Comparison of ENCODE assay signal across 7 cellular contexts in the genomic region with DNA sequence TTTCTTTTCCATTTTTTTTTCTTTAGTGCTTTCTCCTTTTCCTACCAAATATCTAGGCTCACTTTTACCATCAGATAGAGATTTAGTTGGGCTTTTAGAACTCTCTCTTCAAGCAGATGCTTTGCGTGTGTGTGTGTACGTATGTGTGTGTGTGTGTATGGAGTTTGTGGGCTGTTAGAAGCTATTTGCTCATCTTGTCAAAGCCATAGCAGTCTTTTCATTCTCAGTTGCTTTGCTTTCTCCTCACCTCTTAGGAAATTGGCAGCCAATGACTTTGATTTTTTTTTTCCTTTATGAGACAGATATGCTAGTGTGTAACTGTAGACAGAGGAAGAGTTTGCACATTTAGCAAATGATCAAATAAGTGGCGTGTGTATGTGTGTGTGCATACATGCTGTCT. TPM values are rescaled to one million over a fixed set of nuclear protein-coding genes. Genes with fewer than 3 reads are reported as not detected.
A peak's percentile ranks its signal among the peaks of the same experiment; 100 is the strongest.
DNase-seq lines count a peak whose midpoint lies in the region; FAIRE-seq and TF ChIP-seq lines count a peak whose summit lies in the region.
"Not testable (repeated sequence)": the region's sequence is repeated elsewhere in the genome, so short reads cannot be mapped to it uniquely, and the experiment has no call there.

No MANE protein-coding gene starts in this region.

- H3K27me3 Mint-ChIP-seq in nephron progenitor cell (ENCODE audit: low read depth, poor library complexity); stimulated activated naive CD8-positive, alpha-beta T cell treated with anti-CD3 and anti-CD28 coated beads, Interleukin-15, Interleukin-2, amounts not matched to agents 100 ng/mL and 50 ng/mL, for 24 hours: not testable (repeated sequence)

- H3K9me3 ChIP-seq in keratinocyte (ENCODE audit: control insufficient read depth, low read depth, low read length) = not testable (repeated sequence)

- peaks cover 5 to 14% of the 10 kb centered on the region in 2 experiments for H3K36me3 ChIP-seq in keratinocyte (ENCODE audit: control insufficient read depth in 2 of 2, extremely low read depth in 1 of 2, insufficient read depth in 2 of 2, low read length in 2 of 2)

- not testable (repeated sequence) for H3K4me2 ChIP-seq in keratinocyte (ENCODE audit: control insufficient read depth, extremely low read depth, insufficient read depth, low read depth, low read length)

- TF ChIP-seq CTCF in choroid plexus epithelial cell (conservative IDR thresholded peaks at IDR 0.05; ENCODE audit: low read depth, low read length); fibroblast of pulmonary artery (IDR thresholded peaks at IDR 0.05; ENCODE audit: low read length, missing control alignments); keratinocyte (optimal IDR thresholded peaks at IDR 0.05 in 1 of 3, IDR thresholded peaks at IDR 0.05 in 1 of 3, conservative IDR thresholded peaks at IDR 0.05 in 1 of 3; ENCODE audit: extremely low read depth in 1 of 3, insufficient read depth in 2 of 3, low read length in 3 of 3); nephron progenitor cell (IDR thresholded peaks at IDR 0.05): not testable (repeated sequence)

- dilution Hi-C loops in keratinocyte (cut with MboI; ENCODE audit: extremely low pct_ligation_motif_present, low sequenced_read_pairs) = not testable (repeated sequence)

- not testable (repeated sequence) for H4K20me1 ChIP-seq in keratinocyte (ENCODE audit: control insufficient read depth, extremely low read depth, insufficient read depth, low read length)

- H3K4me3 ChIP-seq in choroid plexus epithelial cell (ENCODE audit: low read depth, low read length); fibroblast of pulmonary artery (replicated peaks; ENCODE audit: low read depth, low read length); keratinocyte (ENCODE audit: control insufficient read depth in 2 of 3, extremely low read depth in 1 of 3, insufficient read depth in 2 of 3, low read depth in 1 of 3, low read length in 3 of 3): not testable (repeated sequence)

- not testable (repeated sequence) for H3K27me3 ChIP-seq in keratinocyte (ENCODE audit: control insufficient read depth, extremely low read depth, insufficient read depth, low read length)

- not testable (repeated sequence) for H3K9ac ChIP-seq in keratinocyte (ENCODE audit: control insufficient read depth, extremely low read depth, insufficient read depth, low read length)

- H3K79me2 ChIP-seq in keratinocyte (ENCODE audit: control insufficient read depth, insufficient read depth, low read length) = peaks cover 67% of the 10 kb centered on the region

- H3K36me3 Mint-ChIP-seq in nephron progenitor cell (ENCODE audit: low read depth) = peaks cover 27% of the 10 kb centered on the region
- not testable (repeated sequence) for H3K36me3 Mint-ChIP-seq in stimulated activated naive CD8-positive, alpha-beta T cell treated with anti-CD3 and anti-CD28 coated beads, Interleukin-15, Interleukin-2, amounts not matched to agents 100 ng/mL and 50 ng/mL, for 24 hours (ENCODE audit: low read depth)

- H3K4me3 Mint-ChIP-seq in nephron progenitor cell; stimulated activated naive CD8-positive, alpha-beta T cell treated with anti-CD3 and anti-CD28 coated beads, Interleukin-15, Interleukin-2, amounts not matched to agents 100 ng/mL and 50 ng/mL, for 24 hours: not testable (repeated sequence)

- H3K9me1 ChIP-seq in keratinocyte (ENCODE audit: control insufficient read depth, extremely low read depth, insufficient read depth, low read length) = not testable (repeated sequence)

- H3K4me1 ChIP-seq in keratinocyte (ENCODE audit: control insufficient read depth, extremely low read depth, insufficient read depth, low read length) = peaks cover 55% of the 10 kb centered on the region

- peak; percentile 63 for FAIRE-seq in keratinocyte (lab: Jason Lieb, UNC)

- not testable (repeated sequence) for H3K4me1 Mint-ChIP-seq in nephron progenitor cell
- H3K4me1 Mint-ChIP-seq in stimulated activated naive CD8-positive, alpha-beta T cell treated with anti-CD3 and anti-CD28 coated beads, Interleukin-15, Interleukin-2, amounts not matched to agents 100 ng/mL and 50 ng/mL, for 24 hours (ENCODE audit: low read depth) = peaks cover 15% of the 10 kb centered on the region

- not testable (repeated sequence) for H2AFZ ChIP-seq in keratinocyte (ENCODE audit: control insufficient read depth, low read length)

- DNase-seq in Ammon's horn (ENCODE audit: low spot score) (peak; percentile 35), LHCN-M2 (ENCODE audit: low read depth) (peak; percentile 35), choroid plexus epithelial cell (ENCODE audit: low read depth) (peak; percentile 66), fibroblast of pulmonary artery (ENCODE audit: low read depth) (peak; percentile 41)
- DNase-seq in keratinocyte (ENCODE audit: low read depth, low spot score); nephron progenitor cell: not testable (repeated sequence)

- peak overlapping the region; percentile 8 for H3K27ac Mint-ChIP-seq in nephron progenitor cell
- H3K27ac Mint-ChIP-seq in stimulated activated naive CD8-positive, alpha-beta T cell treated with anti-CD3 and anti-CD28 coated beads, Interleukin-15, Interleukin-2, amounts not matched to agents 100 ng/mL and 50 ng/mL, for 24 hours = peak overlapping the region; percentile 46

- H3K9me3 Mint-ChIP-seq in nephron progenitor cell; stimulated activated naive CD8-positive, alpha-beta T cell treated with anti-CD3 and anti-CD28 coated beads, Interleukin-15, Interleukin-2, amounts not matched to agents 100 ng/mL and 50 ng/mL, for 24 hours: not testable (repeated sequence)

- peak overlapping the region; percentile 75 for H3K27ac ChIP-seq in keratinocyte (ENCODE audit: control insufficient read depth, insufficient read depth, low read length)

RNA-seq across cellular contexts. Expression of a gene that starts 57.8 kb away (rescaled TPM):
- 102 and 121 TPM in 2 replicates for total RNA-seq in LHCN-M2 (2014; rRNA removed)
- 49.8 TPM for polyA plus RNA-seq in LHCN-M2 (2012)
- polyA plus RNA-seq in keratinocyte = 53.6 to 83.5 TPM (median 62.0 TPM) in 3 replicates
- polyA plus RNA-seq in keratinocyte (2011; ENCODE audit: low read depth) = 74.9 TPM
- 32.0 and 75.4 TPM in 2 replicates for polyA plus RNA-seq in keratinocyte (2011; cell fraction: cytosol; rRNA removed)
- 101 and 133 TPM in 2 replicates for polyA plus RNA-seq in keratinocyte (2011; cell fraction: nucleus; rRNA removed)
- polyA plus RNA-seq in keratinocyte (2012; ENCODE audit: low replicate concordance) = 25.4 and 60.2 TPM in 2 replicates
- 48.5 to 186 TPM (median 78.5 TPM) in 3 replicates for polyA minus RNA-seq in keratinocyte
- polyA minus RNA-seq in keratinocyte (2011; cell fraction: cytosol; rRNA and poly(A)+ RNA removed) = 37.2 TPM
- polyA minus RNA-seq in keratinocyte (2011; cell fraction: nucleus; rRNA and poly(A)+ RNA removed) = 116 and 242 TPM in 2 replicates
